ENCODE assay signal across 15 cellular contexts in genomic region chr6:118746100-118746874, GRCh38.
A peak's percentile ranks its signal among the peaks of the same experiment; 100 is the strongest.
DNase-seq lines count a peak whose midpoint lies in the region; ATAC-seq lines count a peak whose summit lies in the region.
"Had no signal": no experiment of that assay in that cellular context is flagged by ENCODE, and none has a peak within 500 bp of the region (broad histone marks: within the 10 kb centered on the region; RNA-seq: fewer than 3 reads in every experiment).

No MANE protein-coding gene starts in this region.

- H3K4me2 ChIP-seq in mesenchymal stem cell (ENCODE audit: low read length, poor library complexity, severe bottlenecking): no peak overlapping the region

- no peak overlapping the region for H2BK120ac ChIP-seq in mesenchymal stem cell (ENCODE audit: low read depth, low read length)

- H2BK5ac ChIP-seq in mesenchymal stem cell (ENCODE audit: low read depth, low read length, poor library complexity, severe bottlenecking): no peak overlapping the region

- no peaks in the 10 kb centered on the region for H3K9me3 Mint-ChIP-seq in effector memory CD8-positive, alpha-beta T cell
- H3K9me3 Mint-ChIP-seq in stimulated activated naive CD8-positive, alpha-beta T cell treated with anti-CD3 and anti-CD28 coated beads, Interleukin-15, amount 100 ng/mL, for 72 hours: peaks cover 3 to 4% of the 10 kb centered on the region in 2 donors

- no peak overlapping the region for H4K8ac ChIP-seq in mesenchymal stem cell (ENCODE audit: low read length)

- H3K27me3 ChIP-seq in mesenchymal stem cell (ENCODE audit: control insufficient read depth in 1 of 2, insufficient read depth in 1 of 2, low read length in 2 of 2): no peaks in the 10 kb centered on the region
- H3K27me3 ChIP-seq: breast epithelium had no signal

- H2AK5ac ChIP-seq in mesenchymal stem cell (ENCODE audit: low read length, severe bottlenecking): no peak overlapping the region

- H2BK12ac ChIP-seq in mesenchymal stem cell (ENCODE audit: low read length in 2 of 2): peak overlapping the region in 1 of 2 experiments; percentile 60

- H4K91ac ChIP-seq in mesenchymal stem cell (ENCODE audit: low read length): no peak overlapping the region

- no peak overlapping the region for H2AFZ ChIP-seq in mesenchymal stem cell (ENCODE audit: low read depth, low read length)

- H3K27ac ChIP-seq in mesenchymal stem cell (ENCODE audit: low read length, poor library complexity, severe bottlenecking): no peak overlapping the region
- H3K27ac ChIP-seq: breast epithelium had no signal

- ATAC-seq in GM21423 (IDR thresholded peaks at IDR 0.05; ENCODE audit: unreplicated experiment) (peak; percentile 35), GM21619 (IDR thresholded peaks at IDR 0.05; ENCODE audit: unreplicated experiment) (no peak), HG03159 (IDR thresholded peaks at IDR 0.05; ENCODE audit: unreplicated experiment) (no peak)
- peak; percentile 19 for ATAC-seq in effector memory CD8-positive, alpha-beta T cell (replicated peaks)
- no peak for ATAC-seq in stimulated activated naive CD8-positive, alpha-beta T cell treated with anti-CD3 and anti-CD28 coated beads, Interleukin-15, amount 100 ng/mL, for 72 hours

- 88% methylated on average over 5 of the region's 6 CpGs for WGBS in mesenchymal stem cell

- H3K18ac ChIP-seq in mesenchymal stem cell (ENCODE audit: low read depth in 1 of 2, low read length in 2 of 2): no peak overlapping the region

- peaks cover 8 to 10% of the 10 kb centered on the region in 2 donors for H3K4me1 Mint-ChIP-seq in effector memory CD8-positive, alpha-beta T cell (ENCODE audit: low read depth in 2 of 2)
- peaks cover 60% of the 10 kb centered on the region for H3K4me1 Mint-ChIP-seq in stimulated activated naive CD8-positive, alpha-beta T cell treated with anti-CD3 and anti-CD28 coated beads, Interleukin-15, amount 100 ng/mL, for 72 hours

- peaks cover 6% of the 10 kb centered on the region for H3K36me3 Mint-ChIP-seq in effector memory CD8-positive, alpha-beta T cell (ENCODE audit: insufficient read depth)

- H3K79me1 ChIP-seq in mesenchymal stem cell (replicated peaks; ENCODE audit: low read length, poor library complexity, severe bottlenecking): no peaks in the 10 kb centered on the region

- peaks cover 8 to 9% of the 10 kb centered on the region in 2 donors for H3K27me3 Mint-ChIP-seq in effector memory CD8-positive, alpha-beta T cell
- H3K27me3 Mint-ChIP-seq in stimulated activated naive CD8-positive, alpha-beta T cell treated with anti-CD3 and anti-CD28 coated beads, Interleukin-15, amount 100 ng/mL, for 72 hours: no peaks in the 10 kb centered on the region

- H3K36me3 ChIP-seq in mesenchymal stem cell (ENCODE audit: control insufficient read depth in 1 of 2, insufficient read depth in 2 of 2, low read depth in 1 of 2, low read length in 2 of 2): no peaks in the 10 kb centered on the region
- H3K36me3 ChIP-seq: breast epithelium had no signal

- no peak overlapping the region for H3K27ac Mint-ChIP-seq in effector memory CD8-positive, alpha-beta T cell
- H3K27ac Mint-ChIP-seq in stimulated activated naive CD8-positive, alpha-beta T cell treated with anti-CD3 and anti-CD28 coated beads, Interleukin-15, amount 100 ng/mL, for 72 hours: peak overlapping the region in 1 of 2 donors; percentile 62

- peak; percentile 86 for DNase-seq in NCI-H82 (lab: John Stamatoyannopoulos, UW)
- DNase-seq in effector memory CD8-positive, alpha-beta T cell: no peak
- peak; percentile 74 for DNase-seq in retina
- no peak for DNase-seq in mesenchymal stem cell
- no peak for DNase-seq in stimulated activated naive CD8-positive, alpha-beta T cell treated with anti-CD3 and anti-CD28 coated beads, Interleukin-15, amount 100 ng/mL, for 72 hours
- DNase-seq: activated CD4-positive, alpha-beta T cell treated with anti-CD3 and anti-CD28 coated beads, Interleukin-2, amount 50 U/mL, for 4 hours; activated gamma-delta T cell treated with Interleukin-2 at 50 U/mL for 16 hours; Caco-2; mammary epithelial cell; NCI-H1436; NCI-H774 had no signal

- H2BK15ac ChIP-seq in mesenchymal stem cell (ENCODE audit: low read depth, poor library complexity, severe bottlenecking): no peak overlapping the region

- peaks cover 3% of the 10 kb centered on the region for H3K4me1 ChIP-seq in mesenchymal stem cell (ENCODE audit: control insufficient read depth, insufficient read depth, low read depth, low read length)
- H3K4me1 ChIP-seq: Caco-2 had no signal

- no peak overlapping the region for H3K4me3 Mint-ChIP-seq in effector memory CD8-positive, alpha-beta T cell
- H3K4me3 Mint-ChIP-seq in stimulated activated naive CD8-positive, alpha-beta T cell treated with anti-CD3 and anti-CD28 coated beads, Interleukin-15, amount 100 ng/mL, for 72 hours: no peak overlapping the region

- no peak overlapping the region for H3K14ac ChIP-seq in mesenchymal stem cell (ENCODE audit: low read length in 2 of 2)

- no peak overlapping the region for H3K23ac ChIP-seq in mesenchymal stem cell (ENCODE audit: low read length in 2 of 2)

- H3K9ac ChIP-seq in mesenchymal stem cell (ENCODE audit: low read length): no peak overlapping the region

- no peak overlapping the region for H3K4me3 ChIP-seq in mesenchymal stem cell (ENCODE audit: insufficient read depth in 1 of 2, low read depth in 1 of 2, low read length in 2 of 2)
- H3K4me3 ChIP-seq: breast epithelium had no signal

- no peaks in the 10 kb centered on the region for H3K9me3 ChIP-seq in mesenchymal stem cell (ENCODE audit: control insufficient read depth, low read length)
- H3K9me3 ChIP-seq: breast epithelium, Caco-2 had no signal

- no peak overlapping the region for H3K4ac ChIP-seq in mesenchymal stem cell (ENCODE audit: low read depth in 1 of 2, low read length in 2 of 2)

Comparison
In these comparisons a context has a peak if more than half of its experiments do, and no peak if none do; other contexts are left out.
1. ATAC-seq: peak in GM21423 (single experiment) and effector memory CD8-positive, alpha-beta T cell (single experiment); none in GM21619 (single experiment), HG03159 (single experiment) and stimulated activated naive CD8-positive, alpha-beta T cell treated with anti-CD3 and anti-CD28 coated beads, Interleukin-15, amount 100 ng/mL, for 72 hours (single experiment).
2. DNase-seq: peak in NCI-H82 (single experiment) and retina (single experiment); none in effector memory CD8-positive, alpha-beta T cell (0 of 3), mesenchymal stem cell (single experiment) and stimulated activated naive CD8-positive, alpha-beta T cell treated with anti-CD3 and anti-CD28 coated beads, Interleukin-15, amount 100 ng/mL, for 72 hours (0 of 2).